15 cellular contexts compared by ENCODE assay signal in the genomic region with DNA sequence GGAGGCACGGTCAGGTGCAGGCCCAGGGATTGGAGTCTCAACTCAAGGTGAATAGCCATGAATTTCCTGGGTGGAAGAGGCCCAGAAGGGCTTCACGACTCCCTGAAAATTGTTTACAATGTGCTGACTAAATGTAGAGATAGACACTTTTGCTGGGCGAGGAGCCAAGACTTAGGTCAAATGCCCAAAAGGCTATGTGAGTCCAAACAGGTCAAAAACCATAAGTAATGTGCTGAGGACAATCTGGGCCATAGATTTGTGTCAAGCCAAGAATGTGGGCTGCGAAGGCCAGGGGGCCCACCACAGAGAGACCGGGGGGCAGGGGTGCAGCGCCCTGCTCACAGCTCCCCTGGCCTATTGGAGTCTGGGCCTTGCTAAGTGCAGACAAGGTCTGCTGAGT.
DNase-seq lines count a peak whose midpoint lies in the region; ATAC-seq and TF ChIP-seq lines count a peak whose summit lies in the region.
"Had no signal": no experiment of that assay in that cellular context is flagged by ENCODE, and none has a peak within 500 bp of the region (broad histone marks: within the 10 kb centered on the region; RNA-seq: fewer than 3 reads in every experiment).

No MANE protein-coding gene starts in this region.

- ATAC-seq in activated CD4-positive, CD25-positive, alpha-beta regulatory T cell treated with anti-CD3 and anti-CD28 coated beads, Interleukin-2, amount 50 U/mL, for 24 hours: no peak
- no peak for ATAC-seq in sciatic nerve
- ATAC-seq: CD8-positive, alpha-beta T cell had no signal

- WGBS in mesenchymal stem cell: 68% methylated on average over 6 of the region's 6 CpGs

- H3K4me1 ChIP-seq in breast epithelium (no peaks in the 10 kb centered on the region), mesenchymal stem cell (ENCODE audit: control insufficient read depth, insufficient read depth, low read depth, low read length) (peaks cover 14% of the 10 kb centered on the region)

- H3K4me2 ChIP-seq in mesenchymal stem cell (ENCODE audit: low read length, poor library complexity, severe bottlenecking): no peak overlapping the region

- no peak overlapping the region for H2BK12ac ChIP-seq in mesenchymal stem cell (ENCODE audit: low read length in 2 of 2)

- H3K36me3 ChIP-seq in breast epithelium (no peaks in the 10 kb centered on the region), mesenchymal stem cell (ENCODE audit: control insufficient read depth in 1 of 2, insufficient read depth in 2 of 2, low read depth in 1 of 2, low read length in 2 of 2) (no peaks in the 10 kb centered on the region)
- H3K36me3 ChIP-seq: BE2C had no signal

- no peak overlapping the region for H4K91ac ChIP-seq in mesenchymal stem cell (ENCODE audit: low read length)

- H2AK5ac ChIP-seq in mesenchymal stem cell (ENCODE audit: low read length, severe bottlenecking): no peak overlapping the region

- no peak for TF ChIP-seq POLR2A in breast epithelium (IDR thresholded peaks at IDR 0.05)

- no peak overlapping the region for H3K18ac ChIP-seq in mesenchymal stem cell (ENCODE audit: low read depth in 1 of 2, low read length in 2 of 2)

- H2BK5ac ChIP-seq in mesenchymal stem cell (ENCODE audit: low read depth, low read length, poor library complexity, severe bottlenecking): no peak overlapping the region

- no peak overlapping the region for H2AFZ ChIP-seq in mesenchymal stem cell (ENCODE audit: low read depth, low read length)

- intact Hi-C loops in breast epithelium (cut with DNase I; ENCODE audit: low total_unique reads): no loop called here
- intact Hi-C loops in sciatic nerve (cut with DNase I): no loop called here

- H3K9ac ChIP-seq in mesenchymal stem cell (ENCODE audit: low read length): no peak overlapping the region

- no peak overlapping the region for H3K23ac ChIP-seq in mesenchymal stem cell (ENCODE audit: low read length in 2 of 2)

- DNase-seq in DMS53 treated with DMSO at 0.1 percent for 48 hours (lab: John Stamatoyannopoulos, UW; ENCODE audit: unreplicated experiment) (peak; percentile 21), M059J (ENCODE audit: low read depth) (peak; percentile 47), breast epithelium (ENCODE audit: low spot score in 2 of 2) (peak; percentile 25 to 66), mesenchymal stem cell (peak; percentile 15), T1000 (lab: John Stamatoyannopoulos, UW) (no peak), sciatic nerve (ENCODE audit: low spot score) (no peak)
- no peak for DNase-seq in activated CD8-positive, alpha-beta memory T cell treated with anti-CD3 and anti-CD28 coated beads, Interleukin-2, amount 50 U/mL, for 4 hours
- DNase-seq: BE2C; CD8-positive, alpha-beta T cell; NCI-H1092; NCI-H2081 treated with DMSO at 0.1 percent for 48 hours; NCI-H345; NCI-H526 treated with DMSO at 0.1 percent for 48 hours had no signal

- no peak overlapping the region for H3K4ac ChIP-seq in mesenchymal stem cell (ENCODE audit: low read depth in 1 of 2, low read length in 2 of 2)

- no peak overlapping the region for H3K4me3 ChIP-seq in breast epithelium
- no peak overlapping the region for H3K4me3 ChIP-seq in mesenchymal stem cell (ENCODE audit: insufficient read depth in 1 of 2, low read depth in 1 of 2, low read length in 2 of 2)

- no peak for TF ChIP-seq CTCF in breast epithelium (IDR thresholded peaks at IDR 0.05)

- no peak overlapping the region for H4K8ac ChIP-seq in mesenchymal stem cell (ENCODE audit: low read length)

- no peak overlapping the region for H2BK15ac ChIP-seq in mesenchymal stem cell (ENCODE audit: low read depth, poor library complexity, severe bottlenecking)

- no peaks in the 10 kb centered on the region for H3K9me3 ChIP-seq in breast epithelium
- H3K9me3 ChIP-seq in mesenchymal stem cell (ENCODE audit: control insufficient read depth, low read length): no peaks in the 10 kb centered on the region
- H3K9me3 ChIP-seq: BE2C had no signal

- no peaks in the 10 kb centered on the region for H3K79me1 ChIP-seq in mesenchymal stem cell (replicated peaks; ENCODE audit: low read length, poor library complexity, severe bottlenecking)

- no peak overlapping the region for H2BK120ac ChIP-seq in mesenchymal stem cell (ENCODE audit: low read depth, low read length)

- H3K27ac ChIP-seq in breast epithelium (no peak overlapping the region), mesenchymal stem cell (ENCODE audit: low read length, poor library complexity, severe bottlenecking) (no peak overlapping the region)
- H3K27ac ChIP-seq: HL-60 had no signal

- H3K14ac ChIP-seq in mesenchymal stem cell (ENCODE audit: low read length in 2 of 2): peak overlapping the region in 1 of 2 experiments; percentile 19

- H3K27me3 ChIP-seq in breast epithelium: no peaks in the 10 kb centered on the region
- peaks cover 0 to 75% of the 10 kb centered on the region in 2 experiments for H3K27me3 ChIP-seq in mesenchymal stem cell (ENCODE audit: control insufficient read depth in 1 of 2, insufficient read depth in 1 of 2, low read length in 2 of 2)
- H3K27me3 ChIP-seq: BE2C had no signal

Comparison
In these comparisons a context has a peak if more than half of its experiments do, and no peak if none do; other contexts are left out.
1. DNase-seq: peak in DMS53 treated with DMSO at 0.1 percent for 48 hours (single experiment), M059J (single experiment), breast epithelium (2 of 2) and mesenchymal stem cell (single experiment); none in activated CD8-positive, alpha-beta memory T cell treated with anti-CD3 and anti-CD28 coated beads, Interleukin-2, amount 50 U/mL, for 4 hours (single experiment), T1000 (single experiment) and sciatic nerve (single experiment).